8 cellular contexts compared by ENCODE assay signal in the genomic region with DNA sequence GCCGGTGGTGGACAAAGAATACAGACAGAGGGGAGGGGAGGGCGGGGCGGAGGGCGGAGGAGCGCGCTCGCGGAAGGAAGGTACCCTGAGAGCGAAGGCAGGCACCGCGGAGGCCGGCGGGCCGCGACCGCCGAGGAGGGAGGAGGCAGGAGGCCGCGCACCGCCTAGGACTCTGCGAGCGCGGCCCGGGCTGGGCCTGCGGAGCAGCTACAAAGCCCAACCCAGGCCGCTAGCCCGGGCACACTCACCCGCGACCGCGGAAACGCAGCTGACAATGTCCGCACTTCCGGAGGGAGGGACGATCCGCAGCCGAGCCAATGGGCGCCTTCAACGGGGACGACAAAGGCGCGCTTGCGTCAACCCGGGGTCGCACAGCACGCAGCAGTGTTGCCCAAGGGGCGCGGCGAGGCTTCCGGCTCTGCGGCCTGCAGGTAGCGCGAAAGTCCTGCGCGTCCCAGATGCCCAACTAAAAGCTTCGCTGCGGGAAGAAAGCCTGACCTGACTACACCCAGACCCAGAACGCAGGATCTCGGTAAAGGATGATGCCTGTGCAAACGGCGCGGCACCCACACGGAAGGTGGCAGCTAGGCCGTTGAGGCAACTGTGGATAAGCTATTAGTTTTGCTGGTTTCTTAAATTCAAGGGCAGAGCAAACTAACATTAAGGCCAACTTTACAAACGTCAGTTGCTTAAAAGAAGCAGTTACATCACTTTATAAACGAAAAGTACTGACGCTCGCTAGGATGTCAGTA. TPM values are rescaled to one million over a fixed set of nuclear protein-coding genes. Genes with fewer than 3 reads are reported as not detected.
DNase-seq lines count a peak whose midpoint lies in the region; ATAC-seq and TF ChIP-seq lines count a peak whose summit lies in the region.

A gene (minus strand): TSS at position 276 of the 752 bp plus-strand sequence. CDS start 3,486 bp downstream, outside the sequence.

- peak within 1 kb of the TSS; percentile 97 for H3K4me2 ChIP-seq in PC-9

- no peaks in the 10 kb centered on the region for H3K9me2 ChIP-seq in PC-9 (ENCODE audit: insufficient read depth)

- H3K9me3 ChIP-seq in PC-9 (ENCODE audit: insufficient read depth, low read depth) (no peaks in the 10 kb centered on the region), esophagus (ENCODE audit: control insufficient read depth in 2 of 2, insufficient read depth in 1 of 2, low read depth in 1 of 2, low read length in 1 of 2) (no peaks in the 10 kb centered on the region), muscle layer of colon (ENCODE audit: low read length) (no peaks in the 10 kb centered on the region)

- no TSS peak for BruUV-seq in PC-9 (replicated peaks; lab: Mats Ljungman, UMichigan)

- 3 to 4% methylated on average over 67 to 68 of the region's 68 CpGs for WGBS in esophagus, 2 donors

- H3K9ac ChIP-seq in muscle layer of colon (ENCODE audit: low read length) = peak within 1 kb of the TSS; percentile 66

- H3K36me3 ChIP-seq in PC-9 (ENCODE audit: low read depth) = peaks cover 41% of the 10 kb centered on the region
- H3K36me3 ChIP-seq in esophagus (ENCODE audit: control insufficient read depth in 2 of 2, insufficient read depth in 2 of 2, low read length in 1 of 2) = peaks cover 0 to 2% of the 10 kb centered on the region in 2 donors
- peaks cover 45% of the 10 kb centered on the region for H3K36me3 ChIP-seq in muscle layer of colon (ENCODE audit: insufficient read depth, low read length)

- DNase-seq in DMS153 (lab: John Stamatoyannopoulos, UW) (peak; percentile 87), PC-9 (peak; percentile 88 to 89)
- DNase-seq in Jurkat, Clone E6-1 (ENCODE audit: low read depth, low spot score) = peak; percentile 89
- peak; percentile 94 for DNase-seq in activated T-cell treated with anti-CD3 and anti-CD28 coated beads, Interleukin-2, amount 50 U/mL, for 1 hour
- DNase-seq in stimulated activated CD8-positive, alpha-beta memory T cell treated with anti-CD3 and anti-CD28 coated beads, Interleukin-7, amount 100 ng/mL, for 24 hours (ENCODE audit: low read depth) = peak; percentile 90

- H3K27me3 ChIP-seq in PC-9 (ENCODE audit: insufficient read depth, low read depth) = no peaks in the 10 kb centered on the region
- H3K27me3 ChIP-seq in esophagus (ENCODE audit: control insufficient read depth in 1 of 2, insufficient read depth in 2 of 2, low read length in 2 of 2) = no peaks in the 10 kb centered on the region
- H3K27me3 ChIP-seq in muscle layer of colon (ENCODE audit: control insufficient read depth in 1 of 2, insufficient read depth in 2 of 2, low read length in 2 of 2) = no peaks in the 10 kb centered on the region

- H3K27ac ChIP-seq in PC-9 = peak within 1 kb of the TSS; percentile 97
- peak within 1 kb of the TSS; percentile 98 to 99 for H3K27ac ChIP-seq in esophagus (ENCODE audit: low read depth in 2 of 2, low read length in 1 of 2)
- peak within 1 kb of the TSS; percentile 80 for H3K27ac ChIP-seq in muscle layer of colon (ENCODE audit: low read depth, low read length)

- H2AFZ ChIP-seq in PC-9 = peak within 1 kb of the TSS; percentile 78

- POLR2A ChIA-PET in PC-9 (lab: Charles Lee; ENCODE audit: unreplicated experiment) = no interaction called here

- H3K4me3 ChIP-seq in Jurkat, Clone E6-1 (ENCODE audit: low read length) = peak within 1 kb of the TSS; percentile 61
- H3K4me3 ChIP-seq in PC-9 = peak within 1 kb of the TSS; percentile 92
- H3K4me3 ChIP-seq in esophagus (ENCODE audit: low read depth in 1 of 2, low read length in 2 of 2) = peak within 1 kb of the TSS; percentile 61 to 77
- H3K4me3 ChIP-seq in muscle layer of colon (ENCODE audit: low read depth in 1 of 2, low read length in 2 of 2) = peak within 1 kb of the TSS; percentile 49 to 76

- CTCF ChIA-PET in PC-9 (lab: Charles Lee) = interaction anchor here (0.5 to 1.2 kb wide), 3 partner anchors 244 to 394 kb away, joined by 4 to 6 read pairs (median 5); no protein-coding TSS in a partner anchor

- peaks cover 18% of the 10 kb centered on the region; the same call in 1 of the 2 replicates for H4K20me1 ChIP-seq in PC-9 (ENCODE audit: insufficient read depth)

- H3K79me2 ChIP-seq in PC-9 (ENCODE audit: low read depth) = peaks cover 61% of the 10 kb centered on the region

- H3K4me1 ChIP-seq in PC-9 (replicated peaks; ENCODE audit: insufficient read depth) = peaks cover 31% of the 10 kb centered on the region
- H3K4me1 ChIP-seq in esophagus (ENCODE audit: control insufficient read depth in 2 of 2, insufficient read depth in 2 of 2, low read length in 1 of 2) = peaks cover 0 to 3% of the 10 kb centered on the region in 2 donors
- H3K4me1 ChIP-seq in muscle layer of colon (ENCODE audit: insufficient read depth, low read length) = peaks cover 23% of the 10 kb centered on the region

- peaks cover 57% of the 10 kb centered on the region for H3F3A ChIP-seq in PC-9 (ENCODE audit: insufficient read depth, low read depth)

- intact Hi-C loops in PC-9 (cut with micrococcal nuclease; ENCODE audit: unreplicated experiment) = no loop called here

- ATAC-seq in GM21619 (IDR thresholded peaks at IDR 0.05; ENCODE audit: unreplicated experiment) = peak; percentile 92

- TF ChIP-seq CTCF in PC-9 (conservative IDR thresholded peaks at IDR 0.05) = no peak

RNA-seq across cellular contexts. Expression of the gene that starts here (rescaled TPM):
- 8.5 TPM for polyA plus RNA-seq in Jurkat, Clone E6-1 (2012; ENCODE audit: insufficient read depth, insufficient read length)
- 11.3 and 19.2 TPM in 2 replicates for total RNA-seq in PC-9 (2021)
- 10 to 100 TPM; 32.3 to 47.3 TPM for polyA plus RNA-seq in esophagus

Comparison
In these comparisons a context has a peak if more than half of its experiments do, and no peak if none do; other contexts are left out.
1. Peak in every context shown above with its lines: DNase-seq, ATAC-seq, H3K4me3 ChIP-seq and H3K27ac ChIP-seq.